ENCODE assay signal across 1 cellular context in genomic region chr14:76768671-76769500, GRCh38.
TF ChIP-seq lines count a peak whose summit lies in the region.

No MANE protein-coding gene starts in this region.

TF ChIP-seq in HEK293, 187 proteins besides CTCF, POLR2A, EP300 and RAD21 (continued from another document):
- TF ChIP-seq ZBTB6 (tag by site-specific recombination; IDR thresholded peaks at IDR 0.05) (no peak), ZNF302 (tag by site-specific recombination; IDR thresholded peaks at IDR 0.05; ENCODE audit: low read depth) (no peak), SCRT2 (tag by site-specific recombination; IDR thresholded peaks at IDR 0.05) (no peak), GLIS1 (tag by site-specific recombination; IDR thresholded peaks at IDR 0.05) (0 out of 2 replicates have a peak, but pooled peaks have one; percentile 23), PATZ1 (tag by site-specific recombination; IDR thresholded peaks at IDR 0.05) (no peak), BCL11B (tag by site-specific recombination; IDR thresholded peaks at IDR 0.05; ENCODE audit: low read depth) (no peak)
